25 cellular contexts compared by ENCODE assay signal in genomic region chr6:52909131-52909530, GRCh38. TPM values are rescaled to one million over a fixed set of nuclear protein-coding genes. Genes with fewer than 3 reads are reported as not detected.
DNase-seq lines count a peak whose midpoint lies in the region; ATAC-seq and TF ChIP-seq lines count a peak whose summit lies in the region.
"Had no signal": no experiment of that assay in that cellular context is flagged by ENCODE, and none has a peak within 500 bp of the region (broad histone marks: within the 10 kb centered on the region; RNA-seq: fewer than 3 reads in every experiment).

No MANE protein-coding gene starts in this region.

- TF ChIP-seq POLR2A in HCT116 (IDR thresholded peaks at IDR 0.05; ENCODE audit: borderline replicate concordance, extremely low read depth, insufficient read depth, insufficient read length), result no peak
- TF ChIP-seq POLR2A in adrenal gland (IDR thresholded peaks at IDR 0.05), result no peak

- WGBS in adrenal gland, 4 donors, result 41 to 51% (median 47%) methylated on average over 3 of the region's 3 CpGs

- H3K4me3 ChIP-seq in HCT116 (replicated peaks in 1 of 2; ENCODE audit: low read depth in 1 of 2, low read length in 2 of 2) (no peak overlapping the region), adrenal gland (peak overlapping the region in 1 of 4 donors; percentile 23), parathyroid adenoma (ENCODE audit: low read depth, low read length) (no peak overlapping the region)
- H3K4me3 ChIP-seq: PC-9 had no signal

- TF ChIP-seq CTCF in HCT116 (IDR thresholded peaks at IDR 0.05 in 2 of 3, conservative IDR thresholded peaks at IDR 0.05 in 1 of 3; ENCODE audit: borderline replicate concordance in 1 of 3, insufficient read depth in 1 of 3, low read depth in 2 of 3, low read length in 2 of 3) (no peak), adrenal gland (IDR thresholded peaks at IDR 0.05) (no peak), parathyroid adenoma (IDR thresholded peaks at IDR 0.05) (no peak)

- H3K4me2 ChIP-seq in HCT116 (ENCODE audit: low read length) (no peak overlapping the region), parathyroid adenoma (ENCODE audit: low read length) (no peak overlapping the region)
- H3K4me2 ChIP-seq: PC-9 had no signal

- RAD21 ChIA-PET in HCT116 (lab: Charles Lee; ENCODE audit: low non-redundant PET in 1 of 2, low total read pairs in 2 of 2, uncharacterized antibody in 2 of 2, unreplicated experiment in 2 of 2), result no interaction called here

- H4K20me1 ChIP-seq in HCT116 (ENCODE audit: insufficient read depth), result no peaks in the 10 kb centered on the region

- DNase-seq in ELR (ENCODE audit: low read depth), result peak; percentile 27
- DNase-seq in HCT116 (ENCODE audit: low read depth, low spot score), result no peak
- DNase-seq in adrenal gland, result peak in 2 of 7 donors; percentile 23 to 34
- DNase-seq in dedifferentiated amniotic fluid mesenchymal stem cell (ENCODE audit: extremely low spot score), result no peak
- no peak for DNase-seq in DMS 273 (lab: John Stamatoyannopoulos, UW; ENCODE audit: unreplicated experiment)
- DNase-seq: C1 segment of cervical spinal cord; Caco-2; CD8-positive, alpha-beta T cell; DMS79 treated with DMSO at 0.1 percent for 48 hours; NCI-H1105 treated with DMSO at 0.1 percent for 48 hours; NCI-H146; NCI-H1930; NCI-H2107; NCI-H524 treated with DMSO at 0.1 percent for 48 hours; NCI-H774; NK-92 treated with Interleukin-12 subunit alpha and Interleukin-12 subunit beta, amount 100 ng/mL, for 24 hours; PC-9; RPMI8226; SHP77; SW 1271 had no signal

- BruUV-seq in HCT116 (replicated peaks; lab: Mats Ljungman, UMichigan), result no TSS peak

- no peaks in the 10 kb centered on the region for H3K79me2 ChIP-seq in HCT116 (ENCODE audit: insufficient read depth, low read length)
- no peaks in the 10 kb centered on the region for H3K79me2 ChIP-seq in parathyroid adenoma

- H3K9me2 ChIP-seq in HCT116 (ENCODE audit: insufficient read depth), result no peaks in the 10 kb centered on the region

- ATAC-seq in HCT116, result no peak
- ATAC-seq in HG02798 (IDR thresholded peaks at IDR 0.05; ENCODE audit: poor library complexity, unreplicated experiment), result no peak
- ATAC-seq: CD8-positive, alpha-beta T cell had no signal

- H2AFZ ChIP-seq in HCT116 (ENCODE audit: low read depth, low read length, poor library complexity, severe bottlenecking), result peak overlapping the region; percentile 3
- H2AFZ ChIP-seq in parathyroid adenoma, result peak overlapping the region; percentile 43
- H2AFZ ChIP-seq: PC-9 had no signal

- H3K27ac ChIP-seq in HCT116 (ENCODE audit: low read depth, low read length), result no peak overlapping the region
- peak overlapping the region; percentile 11 to 76 (median 71) for H3K27ac ChIP-seq in adrenal gland
- H3K27ac ChIP-seq in parathyroid adenoma, result peak overlapping the region; percentile 81
- H3K27ac ChIP-seq: HL-60, PC-9 had no signal

- intact Hi-C loops in HCT116 (cut with micrococcal nuclease) (no loop called here), adrenal gland (cut with DNase I) (no loop called here)

- H3K36me3 ChIP-seq in HCT116 (ENCODE audit: control insufficient read depth in 1 of 2, insufficient read depth in 2 of 2, low read length in 2 of 2), result no peaks in the 10 kb centered on the region
- no peaks in the 10 kb centered on the region for H3K36me3 ChIP-seq in adrenal gland (replicated peaks in 1 of 2)
- H3K36me3 ChIP-seq in parathyroid adenoma (ENCODE audit: control insufficient read depth, insufficient read depth, low read length), result no peaks in the 10 kb centered on the region

- H3K4me1 ChIP-seq in HCT116 (ENCODE audit: control insufficient read depth in 1 of 2, insufficient read depth in 2 of 2, low read length in 2 of 2) (no peaks in the 10 kb centered on the region), adrenal gland (replicated peaks in 1 of 2) (peaks cover 7 to 12% of the 10 kb centered on the region in 2 donors), parathyroid adenoma (peaks cover 12% of the 10 kb centered on the region)

- no peak for TF ChIP-seq RAD21 in HCT116 (IDR thresholded peaks at IDR 0.05; ENCODE audit: low read depth)

- POLR2A ChIA-PET in HCT116 (lab: Charles Lee), result no interaction called here

- CTCF ChIA-PET in HCT116 (lab: Charles Lee), result no interaction called here

- H3K9me3 ChIP-seq in HCT116 (ENCODE audit: control insufficient read depth in 1 of 2, insufficient read depth in 1 of 2, low read depth in 1 of 2, low read length in 2 of 2) (no peaks in the 10 kb centered on the region), adrenal gland (replicated peaks in 1 of 3) (no peaks in the 10 kb centered on the region), parathyroid adenoma (ENCODE audit: control insufficient read depth, low read length) (no peaks in the 10 kb centered on the region)

- no peak overlapping the region for H3K9ac ChIP-seq in HCT116 (ENCODE audit: low read length)
- H3K9ac ChIP-seq in parathyroid adenoma, result no peak overlapping the region

- H3K27me3 ChIP-seq in HCT116 (ENCODE audit: insufficient read depth, low read length) (no peaks in the 10 kb centered on the region), adrenal gland (no peaks in the 10 kb centered on the region), parathyroid adenoma (ENCODE audit: control insufficient read depth, insufficient read depth, low read length) (no peaks in the 10 kb centered on the region)

TF ChIP-seq in HCT116, 20 proteins besides CTCF, POLR2A, EP300 and RAD21 (continues in another document):
- TF ChIP-seq FOSL1 (IDR thresholded peaks at IDR 0.05; ENCODE audit: low read depth) (no peak), YY1 (IDR thresholded peaks at IDR 0.05; ENCODE audit: extremely low read depth, insufficient replicate concordance, low read depth, low read length) (no peak), ZBTB33 (IDR thresholded peaks at IDR 0.05; ENCODE audit: extremely low read depth, insufficient replicate concordance, low read length) (no peak), REST (IDR thresholded peaks at IDR 0.05; ENCODE audit: low read depth) (no peak), EGR1 (IDR thresholded peaks at IDR 0.05; ENCODE audit: low read depth) (no peak), ATF3 (IDR thresholded peaks at IDR 0.05) (no peak), EZH2phosphoT487 (IDR thresholded peaks at IDR 0.05; ENCODE audit: borderline replicate concordance) (no peak), MAX (IDR thresholded peaks at IDR 0.05) (no peak), TCF7L2 (IDR thresholded peaks at IDR 0.05; ENCODE audit: borderline replicate concordance, extremely low read depth, insufficient read depth, insufficient read length) (no peak), SP1 (IDR thresholded peaks at IDR 0.05; ENCODE audit: low read depth) (no peak), CEBPB (IDR thresholded peaks at IDR 0.05; ENCODE audit: low read depth) (no peak), JUND (IDR thresholded peaks at IDR 0.05) (no peak), SIN3A (IDR thresholded peaks at IDR 0.05; ENCODE audit: low read depth) (no peak), ZFX (IDR thresholded peaks at IDR 0.05) (no peak), ZNF274 (IDR thresholded peaks at IDR 0.05; ENCODE audit: low read depth, low read length) (no peak)

RNA-seq across cellular contexts. Expression of gene GSTA3, which starts 0.4 kb away (rescaled TPM):
- not detected for total RNA-seq in HCT116 (2021; ENCODE audit: unreplicated experiment)
- polyA plus RNA-seq in HCT116 (2012), result not detected in 2 replicates
- 100 to 1,000 TPM in 1 of 8 donors, 10 to 100 TPM in 7; 12.7 to 179 (median 36.4) TPM for total RNA-seq in adrenal gland
- 100 to 1,000 TPM in 1 of 3 donors, 10 to 100 TPM in 1, 1 to 10 TPM in 1; 8.1 to 431 (median 76.4) TPM for polyA plus RNA-seq in adrenal gland
- total RNA-seq: A673; Caco-2; CD8-positive, alpha-beta T cell; H1; PC-9 had no signal
- polyA plus RNA-seq: H1 had no signal

Comparison
In these comparisons a context has a peak if more than half of its experiments do, and no peak if none do; other contexts are left out.
1. RNA of gene GSTA3, which starts 0.4 kb away (total RNA-seq): 12.7 to 179 TPM in adrenal gland; not detected in HCT116 (single experiment); every median in the first group is over 10 times any median in the second.